9 cellular contexts compared by ENCODE assay signal in the genomic region with DNA sequence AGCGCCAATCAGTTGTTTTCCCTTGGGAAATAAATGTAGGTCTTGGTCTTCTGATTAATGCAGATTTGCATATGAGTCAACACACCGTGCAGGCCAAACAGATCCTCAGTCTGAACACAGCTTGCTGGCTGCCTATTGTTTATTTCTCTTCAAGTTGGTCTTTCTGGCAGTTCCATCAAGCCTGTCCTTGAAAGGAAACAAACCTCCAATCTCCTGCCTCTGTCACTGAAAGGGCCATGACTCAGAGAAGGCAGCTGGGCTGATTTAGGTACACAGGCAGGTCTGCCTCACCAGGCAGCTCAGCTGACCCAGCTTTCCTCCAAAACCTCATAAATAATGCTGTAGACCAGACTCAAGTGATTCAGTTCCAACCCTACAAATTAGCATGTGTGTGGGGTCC.
DNase-seq lines count a peak whose midpoint lies in the region; ATAC-seq, FAIRE-seq and TF ChIP-seq lines count a peak whose summit lies in the region.
"Had no signal": no experiment of that assay in that cellular context is flagged by ENCODE, and none has a peak within 500 bp of the region (broad histone marks: within the 10 kb centered on the region; RNA-seq: fewer than 3 reads in every experiment).

No MANE protein-coding gene starts in this region.

- H3K4me3 ChIP-seq in aorta (ENCODE audit: low read length in 2 of 2) = no peak overlapping the region

- H3K27me3 ChIP-seq in aorta (ENCODE audit: control insufficient read depth in 1 of 2, insufficient read depth in 2 of 2, low read length in 1 of 2) = no peaks in the 10 kb centered on the region

- H3K9me3 ChIP-seq in aorta (ENCODE audit: control insufficient read depth, low read length) = no peaks in the 10 kb centered on the region

- peaks cover 6% of the 10 kb centered on the region in 2 donors for H3K36me3 ChIP-seq in aorta (ENCODE audit: control insufficient read depth in 1 of 2, insufficient read depth in 2 of 2, low read length in 1 of 2)

- intact Hi-C loops in aorta (cut with DNase I) = no loop called here

- H3K27ac ChIP-seq in aorta (ENCODE audit: low read depth in 1 of 2, low read length in 2 of 2) = no peak overlapping the region

- 52 to 63% methylated on average over 2 of the region's 2 CpGs for WGBS in aorta, 2 donors

- no peak for TF ChIP-seq CTCF in D721Med (IDR thresholded peaks at IDR 0.05; ENCODE audit: insufficient read depth, missing control alignments)

- peak; percentile 15 for DNase-seq in stimulated activated CD4-positive, alpha-beta T cell treated with anti-CD3 and anti-CD28 coated beads, Interleukin-1b, Interleukin-23, amount 100 ng/mL, for 48 hours
- DNase-seq in stimulated activated CD4-positive, alpha-beta T cell treated with anti-CD3 and anti-CD28 coated beads, Interleukin-4, amount 100 ng/mL, for 4 hours = no peak
- DNase-seq in fibroblast of the conjunctiva (ENCODE audit: low read depth) (peak; percentile 82), aorta (no peak), cerebellar nuclear complex (lab: John Stamatoyannopoulos, UW) (no peak), D721Med (ENCODE audit: insufficient read length, low spot score) (no peak)
- DNase-seq: NCI-H1092 treated with DMSO at 0.1 percent for 48 hours had no signal

- H3K4me1 ChIP-seq in aorta (ENCODE audit: control insufficient read depth in 1 of 2, insufficient read depth in 2 of 2, low read length in 2 of 2) = no peaks in the 10 kb centered on the region

- no peak for FAIRE-seq in D721Med (lab: Jason Lieb, UNC)

- ATAC-seq in aorta (ENCODE audit: low FRiP score) = peak; percentile 29
- ATAC-seq in GM18870 (IDR thresholded peaks at IDR 0.05; ENCODE audit: unreplicated experiment) = no peak

TF ChIP-seq in PFSK-1, 5 proteins besides CTCF, POLR2A, EP300 and RAD21:
- peak; percentile 88 for TF ChIP-seq FOXP2 (optimal IDR thresholded peaks at IDR 0.05; ENCODE audit: borderline replicate concordance, extremely low read depth, extremely low read length, insufficient read depth)
- no peak for TF ChIP-seq SIN3A (IDR thresholded peaks at IDR 0.05; ENCODE audit: borderline replicate concordance, insufficient read depth, low read length)

Comparison
In these comparisons a context has a peak if more than half of its experiments do, and no peak if none do; other contexts are left out.
1. DNase-seq: peak in stimulated activated CD4-positive, alpha-beta T cell treated with anti-CD3 and anti-CD28 coated beads, Interleukin-1b, Interleukin-23, amount 100 ng/mL, for 48 hours (single experiment) and fibroblast of the conjunctiva (single experiment); none in stimulated activated CD4-positive, alpha-beta T cell treated with anti-CD3 and anti-CD28 coated beads, Interleukin-4, amount 100 ng/mL, for 4 hours (0 of 2), aorta (0 of 2), cerebellar nuclear complex (0 of 2) and D721Med (single experiment).